1 cellular context compared by ENCODE assay signal in genomic region chr9:91424403-91425176, GRCh38.
TF ChIP-seq lines count a peak whose summit lies in the region.

No MANE protein-coding gene starts in this region.

TF ChIP-seq in WTC11, 78 proteins besides CTCF, POLR2A, EP300 and RAD21 (continued from another document):
- TF ChIP-seq ARID4B (CRISPR knock-in tag; IDR thresholded peaks at IDR 0.05; ENCODE audit: borderline replicate concordance) (0 out of 2 replicates have a peak, but pooled peaks have one; percentile 46), NR1H2 (CRISPR knock-in tag; IDR thresholded peaks at IDR 0.05) (no peak), ERG (CRISPR knock-in tag; IDR thresholded peaks at IDR 0.05) (no peak), PRRX2 (CRISPR knock-in tag; IDR thresholded peaks at IDR 0.05) (no peak), AFF4 (CRISPR knock-in tag; IDR thresholded peaks at IDR 0.05; ENCODE audit: borderline replicate concordance) (no peak), SP1 (CRISPR knock-in tag; conservative IDR thresholded peaks at IDR 0.05) (0 out of 2 replicates have a peak, but pooled peaks have one; percentile 29), SMAD3 (CRISPR knock-in tag; IDR thresholded peaks at IDR 0.05; ENCODE audit: borderline replicate concordance) (no peak), ZNF281 (CRISPR knock-in tag; IDR thresholded peaks at IDR 0.05) (no peak), ZNF317 (CRISPR knock-in tag; IDR thresholded peaks at IDR 0.05; ENCODE audit: borderline replicate concordance, low read depth) (no peak), ZMAT4 (CRISPR knock-in tag; IDR thresholded peaks at IDR 0.05) (no peak), ZNF416 (CRISPR knock-in tag; IDR thresholded peaks at IDR 0.05) (no peak), SOX15 (CRISPR knock-in tag; IDR thresholded peaks at IDR 0.05) (no peak), ZNF263 (CRISPR knock-in tag; IDR thresholded peaks at IDR 0.05; ENCODE audit: low read depth) (no peak), E2F1 (CRISPR knock-in tag; IDR thresholded peaks at IDR 0.05) (no peak), FOXP1 (CRISPR knock-in tag; IDR thresholded peaks at IDR 0.05; ENCODE audit: borderline replicate concordance) (0 out of 2 replicates have a peak, but pooled peaks have one; percentile 9), ATF3 (CRISPR knock-in tag; conservative IDR thresholded peaks at IDR 0.05) (no peak), ZNF396 (CRISPR knock-in tag; IDR thresholded peaks at IDR 0.05; ENCODE audit: borderline replicate concordance) (no peak), ELF4 (CRISPR knock-in tag; IDR thresholded peaks at IDR 0.05; ENCODE audit: low read depth) (no peak), TCF7 (CRISPR knock-in tag; IDR thresholded peaks at IDR 0.05; ENCODE audit: low read depth) (no peak), MAX (CRISPR knock-in tag; IDR thresholded peaks at IDR 0.05) (peak; percentile 89), ZNF425 (CRISPR knock-in tag; conservative IDR thresholded peaks at IDR 0.05) (no peak), ZBTB21 (CRISPR knock-in tag; IDR thresholded peaks at IDR 0.05; ENCODE audit: borderline replicate concordance) (no peak), HMGXB4 (CRISPR knock-in tag; IDR thresholded peaks at IDR 0.05) (peak; percentile 48; the same call in 1 of the 2 replicates)
